Comparison of ENCODE assay signal across 29 cellular contexts in genomic region chr2:129078548-129078947, GRCh38.
"Had no signal": no experiment of that assay in that cellular context is flagged by ENCODE, and none has a peak within 500 bp of the region (broad histone marks: within the 10 kb centered on the region; RNA-seq: fewer than 3 reads in every experiment).

No MANE protein-coding gene starts in this region.

- H3K27ac Mint-ChIP-seq: activated CD4-positive, alpha-beta memory T cell treated with anti-CD3 and anti-CD28 coated beads for 36 hours; activated CD4-positive, alpha-beta T cell treated with anti-CD3 and anti-CD28 coated beads, Interleukin-2, amount 10 ng/mL, durations not matched to agents 7 days and 5 days; activated naive CD4-positive, alpha-beta T cell treated with anti-CD3 and anti-CD28 coated beads for 36 hours; activated naive CD8-positive, alpha-beta T cell; activated T-helper 17 cell treated with anti-CD3 and anti-CD28 coated beads, Interleukin-2, amount 50 U/mL, for 72 hours; T-cell had no signal

- H3K9me3 ChIP-seq: MG63 had no signal

- H3K27me3 ChIP-seq: MG63 had no signal

- FAIRE-seq: astrocyte, TTC549 had no signal

- H3K4me3 Mint-ChIP-seq: activated CD4-positive, alpha-beta memory T cell treated with anti-CD3 and anti-CD28 coated beads for 36 hours; activated CD4-positive, alpha-beta T cell treated with anti-CD3 and anti-CD28 coated beads, Interleukin-2, amount 10 ng/mL, durations not matched to agents 7 days and 5 days; activated naive CD4-positive, alpha-beta T cell treated with anti-CD3 and anti-CD28 coated beads for 36 hours; activated naive CD8-positive, alpha-beta T cell; activated T-helper 17 cell treated with anti-CD3 and anti-CD28 coated beads, Interleukin-2, amount 50 U/mL, for 72 hours; brain; T-cell had no signal

- H3K4me2 ChIP-seq: PC-9 had no signal

- H2AFZ ChIP-seq: PC-9 had no signal

- H3K36me3 Mint-ChIP-seq: activated CD4-positive, alpha-beta memory T cell treated with anti-CD3 and anti-CD28 coated beads for 36 hours; activated naive CD8-positive, alpha-beta T cell; brain; T-cell had no signal

- H3K36me3 ChIP-seq: MG63 had no signal

- H3K27ac ChIP-seq: PC-9, SK-N-MC, VCaP had no signal

- H3K9me3 Mint-ChIP-seq: activated CD4-positive, alpha-beta memory T cell treated with anti-CD3 and anti-CD28 coated beads for 36 hours; activated CD4-positive, alpha-beta T cell treated with anti-CD3 and anti-CD28 coated beads, Interleukin-2, amount 10 ng/mL, durations not matched to agents 7 days and 5 days; activated naive CD4-positive, alpha-beta T cell treated with anti-CD3 and anti-CD28 coated beads for 36 hours; activated T-helper 17 cell treated with anti-CD3 and anti-CD28 coated beads, Interleukin-2, amount 50 U/mL, for 72 hours; brain; T-cell had no signal

- ATAC-seq: activated T-helper 17 cell treated with anti-CD3 and anti-CD28 coated beads, Interleukin-2, amount 50 U/mL, for 72 hours; Right ventricle myocardium inferior; T-cell had no signal

- H3K4me1 Mint-ChIP-seq: activated CD4-positive, alpha-beta T cell treated with anti-CD3 and anti-CD28 coated beads, Interleukin-2, amount 10 ng/mL, durations not matched to agents 7 days and 5 days; activated T-helper 17 cell treated with anti-CD3 and anti-CD28 coated beads, Interleukin-2, amount 50 U/mL, for 72 hours; T-cell had no signal

- DNase-seq: activated CD4-positive, alpha-beta memory T cell treated with anti-CD3 and anti-CD28 coated beads for 36 hours; activated CD4-positive, alpha-beta T cell treated with anti-CD3 and anti-CD28 coated beads, Interleukin-2, amount 10 ng/mL, durations not matched to agents 7 days and 5 days; activated CD4-positive, CD25-positive, alpha-beta regulatory T cell; activated CD8-positive, alpha-beta memory T cell treated with anti-CD3 and anti-CD28 coated beads for 24 hours; activated gamma-delta T cell; activated naive CD4-positive, alpha-beta T cell treated with anti-CD3 and anti-CD28 coated beads for 36 hours; activated T-cell treated with anti-CD3 and anti-CD28 coated beads for 4 hours; activated T-cell treated with anti-CD3 and anti-CD28 coated beads, Interleukin-2, amount 50 U/mL, for 48 hours; amygdala; MG63; MV-4-11; NCI-H1092 treated with DMSO at 0.1 percent for 48 hours; NCI-H1417 treated with DMSO at 0.1 percent for 48 hours; NCI-H1694; NCI-H2029; NCI-H345; NCI-H510A treated with DMSO at 0.1 percent for 48 hours; PC-9; T-cell; T-helper 2 cell; T1000 had no signal

- H3K4me3 ChIP-seq: MG63, PC-9, SK-N-MC had no signal
